Comparison of ENCODE assay signal across 8 cellular contexts in genomic region chr12:122980192-122981035, GRCh38.
A peak's percentile ranks its signal among the peaks of the same experiment; 100 is the strongest.
DNase-seq lines count a peak whose midpoint lies in the region; ATAC-seq and TF ChIP-seq lines count a peak whose summit lies in the region.

Gene ARL6IP4 (plus strand): TSS chr12:122980681. CDS start chr12:122981140, 459 bp downstream.

- H3K4me3 ChIP-seq in GM12875 (ENCODE audit: low read depth, low read length) (peak within 1 kb of the TSS; percentile 97), choroid plexus epithelial cell (ENCODE audit: low read depth, low read length) (peak within 1 kb of the TSS; percentile 86)

- TF ChIP-seq CTCF in GM12875 (IDR thresholded peaks at IDR 0.05; ENCODE audit: borderline replicate concordance, insufficient read depth, low read depth, low read length): 0 out of 2 replicates have a peak, but pooled peaks have one; percentile 6
- TF ChIP-seq CTCF in choroid plexus epithelial cell (conservative IDR thresholded peaks at IDR 0.05; ENCODE audit: low read depth, low read length): no peak

- DNase-seq in HEK293T (ENCODE audit: extremely low spot score) (peak; percentile 73), NCI-H187 treated with DMSO at 0.1 percent for 48 hours (lab: John Stamatoyannopoulos, UW) (peak; percentile 24), choroid plexus epithelial cell (ENCODE audit: low read depth) (peak; percentile 68), kidney tubule cell (ENCODE audit: low spot score) (peak; percentile 69)
- DNase-seq in activated CD4-positive, alpha-beta T cell treated with anti-CD3 and anti-CD28 coated beads for 1 hour: peak; percentile 46
- DNase-seq in stimulated activated CD4-positive, alpha-beta T cell treated with anti-CD3 and anti-CD28 coated beads, Interleukin-1b, Interleukin-23, amount 100 ng/mL, for 48 hours: peak; percentile 62

- POLR2A ChIA-PET in HEK293T (lab: Yijun Ruan, JAX): interaction anchor here (0.8 to 2.5 kb wide), 4 partner anchors 11 to 92 kb away, joined by 3 to 17 read pairs (median 4); partner anchors contain the start of gene ABCB9

- CTCF ChIA-PET in HEK293T (lab: Yijun Ruan, JAX): no interaction called here

- ATAC-seq in HG02981 (IDR thresholded peaks at IDR 0.05; ENCODE audit: unreplicated experiment): no peak

TF ChIP-seq in HEK293T, 16 proteins besides CTCF, POLR2A, EP300 and RAD21:
- no peak for TF ChIP-seq SUZ12 (IDR thresholded peaks at IDR 0.05)
- TF ChIP-seq SP1 (IDR thresholded peaks at IDR 0.05): no peak
- TF ChIP-seq PKNOX1 (IDR thresholded peaks at IDR 0.05): no peak
- no peak for TF ChIP-seq FOXK2 (IDR thresholded peaks at IDR 0.05)
- TF ChIP-seq LEF1 (IDR thresholded peaks at IDR 0.05; ENCODE audit: borderline replicate concordance): no peak
- TF ChIP-seq CTBP1 (IDR thresholded peaks at IDR 0.05; ENCODE audit: borderline replicate concordance): no peak
- TF ChIP-seq NFRKB (IDR thresholded peaks at IDR 0.05): no peak
- no peak for TF ChIP-seq BHLHE40 (IDR thresholded peaks at IDR 0.05; ENCODE audit: borderline replicate concordance)
- TF ChIP-seq ELF4 (IDR thresholded peaks at IDR 0.05): no peak
- no peak for TF ChIP-seq ARNT (IDR thresholded peaks at IDR 0.05)
- TF ChIP-seq ZNF384 (IDR thresholded peaks at IDR 0.05): no peak
- no peak for TF ChIP-seq TARDBP (IDR thresholded peaks at IDR 0.05)
